Comparison of ENCODE assay signal across 11 cellular contexts in genomic region chr1:150979723-150980056, GRCh38. TPM values are rescaled to one million over a fixed set of nuclear protein-coding genes. Genes with fewer than 3 reads are reported as not detected.
DNase-seq lines count a peak whose midpoint lies in the region; FAIRE-seq and TF ChIP-seq lines count a peak whose summit lies in the region.
"Had no signal": no experiment of that assay in that cellular context is flagged by ENCODE, and none has a peak within 500 bp of the region (broad histone marks: within the 10 kb centered on the region; RNA-seq: fewer than 3 reads in every experiment).

No MANE protein-coding gene starts in this region.

- H3K4me3 ChIP-seq in OCI-LY3 (ENCODE audit: low read length) (peak overlapping the region; percentile 71), stomach smooth muscle (ENCODE audit: low read length in 2 of 2) (peak overlapping the region; percentile 3 to 33)

- H3K4me3 Mint-ChIP-seq in T-helper 2 cell treated with Interferon-gamma antibody and Interleukin-4, amounts not matched to agents 5 μg/mL and 100 μg/mL, for 36 hours: peak overlapping the region; percentile 29

- no peak for TF ChIP-seq CTCF in OCI-LY3 (IDR thresholded peaks at IDR 0.05; ENCODE audit: low read depth, low read length)

- H3K9me3 ChIP-seq in OCI-LY3 (ENCODE audit: insufficient read depth, low read length): no peaks in the 10 kb centered on the region
- H3K9me3 ChIP-seq in stomach smooth muscle (ENCODE audit: control insufficient read depth in 2 of 2, low read length in 2 of 2): no peaks in the 10 kb centered on the region
- H3K9me3 ChIP-seq: Peyer's patch had no signal

- peaks cover 16% of the 10 kb centered on the region for H3K79me2 ChIP-seq in OCI-LY3 (ENCODE audit: low read length)

- H3K27me3 ChIP-seq in OCI-LY3 (ENCODE audit: low read depth, low read length) (no peaks in the 10 kb centered on the region), stomach smooth muscle (ENCODE audit: control insufficient read depth in 1 of 2, insufficient read depth in 2 of 2, low read length in 2 of 2) (no peaks in the 10 kb centered on the region)
- H3K27me3 ChIP-seq: Peyer's patch had no signal

- no peaks in the 10 kb centered on the region for H3K36me3 ChIP-seq in OCI-LY3 (replicated peaks; ENCODE audit: low read depth, low read length)
- H3K36me3 ChIP-seq in stomach smooth muscle (ENCODE audit: control insufficient read depth in 2 of 2, insufficient read depth in 2 of 2, low read length in 2 of 2): no peaks in the 10 kb centered on the region
- H3K36me3 ChIP-seq: Peyer's patch had no signal

- no peak overlapping the region for H3K27ac ChIP-seq in OCI-LY3 (ENCODE audit: low read length)
- no peak overlapping the region for H3K27ac ChIP-seq in stomach smooth muscle (ENCODE audit: low read length)

- DNase-seq in T-helper 2 cell treated with Interferon-gamma antibody and Interleukin-4, amounts not matched to agents 5 μg/mL and 100 μg/mL, for 36 hours (ENCODE audit: low spot score): no peak
- no peak for DNase-seq in T-helper 2 cell
- no peak for DNase-seq in frontal cortex (ENCODE audit: low spot score in 2 of 2)
- DNase-seq in activated T-cell treated with anti-CD3 and anti-CD28 coated beads, Interleukin-2, amount 50 U/mL, for 1 hour: no peak
- DNase-seq in SW480 (ENCODE audit: low spot score): no peak
- no peak for DNase-seq in NOMO-1 treated with dmso at 0.1 percent for 144 hours (lab: John Stamatoyannopoulos, UW; ENCODE audit: unreplicated experiment)

- FAIRE-seq in frontal cortex (lab: Jason Lieb, UNC): peak; percentile 30

- no peaks in the 10 kb centered on the region for H3K27me3 Mint-ChIP-seq in T-helper 2 cell treated with Interferon-gamma antibody and Interleukin-4, amounts not matched to agents 5 μg/mL and 100 μg/mL, for 36 hours (ENCODE audit: low read depth)

- no peaks in the 10 kb centered on the region for H4K20me1 ChIP-seq in OCI-LY3 (ENCODE audit: insufficient read depth, low read length)

- H2AFZ ChIP-seq in OCI-LY3 (ENCODE audit: low read depth, low read length): peak overlapping the region; percentile 94

- peaks cover 26% of the 10 kb centered on the region for H3K4me1 Mint-ChIP-seq in T-helper 2 cell treated with Interferon-gamma antibody and Interleukin-4, amounts not matched to agents 5 μg/mL and 100 μg/mL, for 36 hours (ENCODE audit: low read depth)

- peaks cover 35% of the 10 kb centered on the region for H3K4me1 ChIP-seq in OCI-LY3 (ENCODE audit: low read length)
- H3K4me1 ChIP-seq in stomach smooth muscle (ENCODE audit: control insufficient read depth, insufficient read depth, low read length): peaks cover 11% of the 10 kb centered on the region

- H3K27ac Mint-ChIP-seq in T-helper 2 cell treated with Interferon-gamma antibody and Interleukin-4, amounts not matched to agents 5 μg/mL and 100 μg/mL, for 36 hours: peak overlapping the region; percentile 69

- H3K9me3 Mint-ChIP-seq in T-helper 2 cell treated with Interferon-gamma antibody and Interleukin-4, amounts not matched to agents 5 μg/mL and 100 μg/mL, for 36 hours: no peaks in the 10 kb centered on the region
- H3K9me3 Mint-ChIP-seq: activated naive CD4-positive, alpha-beta T cell treated with anti-CD3 and anti-CD28 coated beads, Interleukin-2, amount 50 U/mL, for 72 hours had no signal

- peak overlapping the region; percentile 42 for H3K9ac ChIP-seq in OCI-LY3 (ENCODE audit: low read length)
- peak overlapping the region; percentile 1 to 55 for H3K9ac ChIP-seq in stomach smooth muscle (ENCODE audit: low read length in 2 of 2)

- no peaks in the 10 kb centered on the region for H3K36me3 Mint-ChIP-seq in T-helper 2 cell treated with Interferon-gamma antibody and Interleukin-4, amounts not matched to agents 5 μg/mL and 100 μg/mL, for 36 hours (ENCODE audit: low read depth)
- H3K36me3 Mint-ChIP-seq: activated naive CD4-positive, alpha-beta T cell treated with anti-CD3 and anti-CD28 coated beads, Interleukin-2, amount 50 U/mL, for 72 hours had no signal

- H3K4me2 ChIP-seq in OCI-LY3 (ENCODE audit: low read length): peak overlapping the region; percentile 88

RNA-seq across cellular contexts. Expression of gene ANXA9, which starts 2.4 kb away (rescaled TPM):
- total RNA-seq in frontal cortex: under 0.01 TPM
- total RNA-seq: A673; activated naive CD4-positive, alpha-beta T cell treated with anti-CD3 and anti-CD28 coated beads, Interleukin-2, amount 50 U/mL, for 72 hours had no signal

RNA-seq across cellular contexts. Expression of gene CERS2, which starts 5.1 kb away (rescaled TPM):
- total RNA-seq in frontal cortex: 30.2 TPM

RNA-seq across cellular contexts. Expression of gene MINDY1, which starts 27.0 kb away (rescaled TPM):
- 12.2 TPM for total RNA-seq in frontal cortex

RNA-seq across cellular contexts. Expression of gene PRUNE1, which starts 28.6 kb away (rescaled TPM):
- 20.4 TPM for total RNA-seq in frontal cortex

RNA-seq across cellular contexts. Expression of gene SETDB1, which starts 53.5 kb away (rescaled TPM):
- total RNA-seq in frontal cortex: 62.8 TPM
